ENCODE assay signal across 19 cellular contexts in genomic region chr10:115980470-115980869, GRCh38.
A peak's percentile ranks its signal among the peaks of the same experiment; 100 is the strongest.
DNase-seq lines count a peak whose midpoint lies in the region; ATAC-seq and TF ChIP-seq lines count a peak whose summit lies in the region.
"Had no signal": no experiment of that assay in that cellular context is flagged by ENCODE, and none has a peak within 500 bp of the region (broad histone marks: within the 10 kb centered on the region; RNA-seq: fewer than 3 reads in every experiment).

No MANE protein-coding gene starts in this region.

- 0 out of 2 replicates have a peak, but pooled peaks cover 7% of the 10 kb centered on the region for H3K27me3 ChIP-seq in GM23248 (replicated peaks; ENCODE audit: insufficient read depth)
- H3K27me3 ChIP-seq in neuronal stem cell (ENCODE audit: control insufficient read depth in 3 of 3, insufficient read depth in 3 of 3, low read depth in 1 of 3, low read length in 3 of 3), result no peaks in the 10 kb centered on the region
- no peaks in the 10 kb centered on the region for H3K27me3 ChIP-seq in upper lobe of right lung

- no peaks in the 10 kb centered on the region for H4K20me1 ChIP-seq in GM23248 (ENCODE audit: insufficient read depth)

- no peaks in the 10 kb centered on the region for H3F3A ChIP-seq in GM23248 (ENCODE audit: insufficient read depth)

- no peak overlapping the region for H2BK12ac ChIP-seq in neuronal stem cell (ENCODE audit: low read length)

- DNase-seq in GM23248 (peak; percentile 16), hepatic stellate cell (ENCODE audit: low spot score) (peak; percentile 14), neuronal stem cell (ENCODE audit: low spot score) (no peak), upper lobe of right lung (no peak), NCI-H1105 treated with DMSO at 0.1 percent for 48 hours (lab: John Stamatoyannopoulos, UW) (no peak)
- no peak for DNase-seq in NK-92 treated with Interleukin-12 subunit alpha and Interleukin-12 subunit beta, amount 100 ng/mL, for 24 hours (lab: John Stamatoyannopoulos, UW)
- DNase-seq: C1 segment of cervical spinal cord; CD8-positive, alpha-beta memory T cell; DMS53; NCI-H1436; NCI-H1930; NCI-H226; NCI-H524; PC-9; SIG-M5 had no signal

- H2BK5ac ChIP-seq in neuronal stem cell (ENCODE audit: low read length), result no peak overlapping the region

- H4K8ac ChIP-seq in neuronal stem cell (ENCODE audit: low read depth, low read length), result no peak overlapping the region

- H3K4me1 ChIP-seq in GM23248 (ENCODE audit: insufficient read depth), result peaks cover 6% of the 10 kb centered on the region
- H3K4me1 ChIP-seq in neuronal stem cell (ENCODE audit: control insufficient read depth in 2 of 2, insufficient read depth in 1 of 2, low read depth in 1 of 2, low read length in 2 of 2), result peaks cover 0 to 2% of the 10 kb centered on the region in 2 donors
- no peaks in the 10 kb centered on the region for H3K4me1 ChIP-seq in upper lobe of right lung
- H3K4me1 ChIP-seq: HAP-1 had no signal

- no peak overlapping the region for H4K91ac ChIP-seq in neuronal stem cell (ENCODE audit: low read depth, low read length, poor library complexity)

- H3K4ac ChIP-seq in neuronal stem cell (ENCODE audit: low read length), result no peak overlapping the region

- no peak overlapping the region for H2BK15ac ChIP-seq in neuronal stem cell (ENCODE audit: low read length)

- H2AFZ ChIP-seq in GM23248, result peak overlapping the region; percentile 83
- H2AFZ ChIP-seq in neuronal stem cell (ENCODE audit: low read length), result peak overlapping the region; percentile 62
- H2AFZ ChIP-seq: PC-9 had no signal

- TF ChIP-seq CTCF in upper lobe of right lung (IDR thresholded peaks at IDR 0.05), result no peak

- H3K4me3 ChIP-seq in GM23248, result peak overlapping the region; percentile 46
- H3K4me3 ChIP-seq in neuronal stem cell (ENCODE audit: low read length in 2 of 2), result no peak overlapping the region
- H3K4me3 ChIP-seq in upper lobe of right lung, result peak overlapping the region; percentile 25
- H3K4me3 ChIP-seq: HAP-1, PC-9 had no signal

- no peak overlapping the region for H3K14ac ChIP-seq in neuronal stem cell (ENCODE audit: low read length)

- H3K9me3 ChIP-seq in GM23248 (ENCODE audit: low read depth), result no peaks in the 10 kb centered on the region
- no peaks in the 10 kb centered on the region for H3K9me3 ChIP-seq in neuronal stem cell (replicated peaks in 1 of 2; ENCODE audit: control insufficient read depth in 2 of 2, insufficient read depth in 1 of 2, low read depth in 1 of 2, low read length in 2 of 2)
- H3K9me3 ChIP-seq in upper lobe of right lung, result no peaks in the 10 kb centered on the region
- H3K9me3 ChIP-seq: HAP-1 had no signal

- H2AK5ac ChIP-seq in neuronal stem cell (ENCODE audit: low read depth, low read length), result no peak overlapping the region

- intact Hi-C loops in upper lobe of right lung (cut with DNase I), result no loop called here

- H3K23ac ChIP-seq in neuronal stem cell (ENCODE audit: low read depth, low read length, poor library complexity), result no peak overlapping the region

- no peaks in the 10 kb centered on the region for H3K79me1 ChIP-seq in neuronal stem cell (ENCODE audit: low read depth, low read length)

- no peak overlapping the region for H3K18ac ChIP-seq in neuronal stem cell (ENCODE audit: low read length)

- H3K4me2 ChIP-seq in GM23248 (ENCODE audit: unreplicated experiment) (peak overlapping the region; percentile 42), neuronal stem cell (ENCODE audit: insufficient read depth, low read length, poor library complexity, severe bottlenecking) (no peak overlapping the region)
- H3K4me2 ChIP-seq: PC-9 had no signal

- H3K79me2 ChIP-seq in GM23248 (ENCODE audit: insufficient read depth), result no peaks in the 10 kb centered on the region

- 40 to 56% methylated on average over 2 of the region's 2 CpGs for WGBS in GM23248 (ENCODE audit: low coverage in 1 of 2, low lambda C conversion rate in 2 of 2, missing lambda C conversion rate in 2 of 2), 2 experiments
- WGBS in neuronal stem cell (ENCODE audit: extremely low coverage in 2 of 2, insufficient read length in 2 of 2, insufficient replicate concordance in 1 of 2), 2 donors, result no CpG with 5 or more reads among the region's 2 CpGs

- H3K27ac ChIP-seq in GM23248, result no peak overlapping the region
- no peak overlapping the region for H3K27ac ChIP-seq in neuronal stem cell (replicated peaks; ENCODE audit: low read length)
- no peak overlapping the region for H3K27ac ChIP-seq in upper lobe of right lung
- H3K27ac ChIP-seq: HL-60, PC-9, RWPE1 had no signal

- no peak overlapping the region for H2BK120ac ChIP-seq in neuronal stem cell (ENCODE audit: low read depth, low read length)

- H3K9ac ChIP-seq in GM23248, result no peak overlapping the region
- no peak overlapping the region for H3K9ac ChIP-seq in neuronal stem cell (ENCODE audit: low read depth, low read length, poor library complexity)

- ATAC-seq in upper lobe of right lung (no peak), HG02852 (IDR thresholded peaks at IDR 0.05; ENCODE audit: unreplicated experiment) (no peak)

- no peaks in the 10 kb centered on the region for H3K9me2 ChIP-seq in GM23248 (ENCODE audit: insufficient read depth)

- H3K36me3 ChIP-seq in GM23248 (ENCODE audit: low read depth), result no peaks in the 10 kb centered on the region
- H3K36me3 ChIP-seq in neuronal stem cell (replicated peaks in 1 of 2; ENCODE audit: control insufficient read depth in 2 of 2, insufficient read depth in 2 of 2, low read length in 2 of 2), result no peaks in the 10 kb centered on the region
- no peaks in the 10 kb centered on the region for H3K36me3 ChIP-seq in upper lobe of right lung
- H3K36me3 ChIP-seq: HAP-1 had no signal

- in situ Hi-C loops in GM23248 (cut with MboI), result no loop called here

Comparison
In these comparisons a context has a peak if more than half of its experiments do, and no peak if none do; other contexts are left out.
1. DNase-seq: peak in GM23248 (single experiment) and hepatic stellate cell (single experiment); none in neuronal stem cell (single experiment), upper lobe of right lung (single experiment), NCI-H1105 treated with DMSO at 0.1 percent for 48 hours (single experiment) and NK-92 treated with Interleukin-12 subunit alpha and Interleukin-12 subunit beta, amount 100 ng/mL, for 24 hours (single experiment).
2. H3K4me3 ChIP-seq: peak in GM23248 (single experiment) and upper lobe of right lung (single experiment); none in neuronal stem cell (0 of 2).